Comparison of ENCODE assay signal across 2 cellular contexts in the genomic region with DNA sequence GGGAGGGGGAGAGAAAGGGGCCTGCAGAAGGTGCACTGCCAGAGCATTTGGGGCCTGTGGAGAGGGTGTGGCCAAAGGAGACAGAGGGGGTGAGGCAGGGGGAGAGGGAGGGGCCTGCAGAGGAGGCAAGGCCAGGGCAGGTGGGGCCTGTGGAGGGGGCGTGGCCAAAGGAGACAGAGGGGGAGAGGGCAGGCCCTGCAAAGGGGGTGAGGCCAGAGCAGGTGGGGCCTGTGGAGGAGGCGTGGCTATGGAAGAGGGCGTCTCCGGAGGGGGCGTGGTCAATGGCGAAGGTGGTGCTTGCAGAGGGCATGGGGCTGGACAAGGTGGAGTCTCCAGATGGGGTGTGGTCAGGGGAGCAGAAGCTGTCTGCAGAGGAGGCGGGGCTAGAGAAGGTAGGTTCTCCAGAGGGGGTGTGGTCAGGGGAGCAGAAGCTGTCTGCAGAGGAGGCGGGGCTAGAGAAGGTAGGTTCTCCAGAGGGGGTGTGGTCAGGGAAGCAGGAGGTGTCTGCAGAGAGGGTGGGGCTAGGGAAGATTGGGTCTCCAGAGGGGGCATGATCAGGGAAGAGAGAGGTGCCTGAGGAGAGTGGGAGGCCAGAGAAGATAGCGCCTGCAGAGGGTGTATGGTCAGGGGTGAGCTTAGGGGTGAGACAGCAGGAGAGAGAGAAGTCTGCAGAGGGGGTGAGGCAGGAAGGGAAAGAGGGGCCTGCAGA.
TF ChIP-seq lines count a peak whose summit lies in the region.

No MANE protein-coding gene starts in this region.

TF ChIP-seq in WTC11, 78 proteins besides CTCF, POLR2A, EP300 and RAD21 (continued from another document):
- TF ChIP-seq, protein P1, sequence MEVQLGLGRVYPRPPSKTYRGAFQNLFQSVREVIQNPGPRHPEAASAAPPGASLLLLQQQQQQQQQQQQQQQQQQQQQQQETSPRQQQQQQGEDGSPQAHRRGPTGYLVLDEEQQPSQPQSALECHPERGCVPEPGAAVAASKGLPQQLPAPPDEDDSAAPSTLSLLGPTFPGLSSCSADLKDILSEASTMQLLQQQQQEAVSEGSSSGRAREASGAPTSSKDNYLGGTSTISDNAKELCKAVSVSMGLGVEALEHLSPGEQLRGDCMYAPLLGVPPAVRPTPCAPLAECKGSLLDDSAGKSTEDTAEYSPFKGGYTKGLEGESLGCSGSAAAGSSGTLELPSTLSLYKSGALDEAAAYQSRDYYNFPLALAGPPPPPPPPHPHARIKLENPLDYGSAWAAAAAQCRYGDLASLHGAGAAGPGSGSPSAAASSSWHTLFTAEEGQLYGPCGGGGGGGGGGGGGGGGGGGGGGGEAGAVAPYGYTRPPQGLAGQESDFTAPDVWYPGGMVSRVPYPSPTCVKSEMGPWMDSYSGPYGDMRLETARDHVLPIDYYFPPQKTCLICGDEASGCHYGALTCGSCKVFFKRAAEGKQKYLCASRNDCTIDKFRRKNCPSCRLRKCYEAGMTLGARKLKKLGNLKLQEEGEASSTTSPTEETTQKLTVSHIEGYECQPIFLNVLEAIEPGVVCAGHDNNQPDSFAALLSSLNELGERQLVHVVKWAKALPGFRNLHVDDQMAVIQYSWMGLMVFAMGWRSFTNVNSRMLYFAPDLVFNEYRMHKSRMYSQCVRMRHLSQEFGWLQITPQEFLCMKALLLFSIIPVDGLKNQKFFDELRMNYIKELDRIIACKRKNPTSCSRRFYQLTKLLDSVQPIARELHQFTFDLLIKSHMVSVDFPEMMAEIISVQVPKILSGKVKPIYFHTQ (CRISPR knock-in tag; IDR thresholded peaks at IDR 0.05): no peak
- TF ChIP-seq IRF2 (CRISPR knock-in tag; IDR thresholded peaks at IDR 0.05; ENCODE audit: borderline replicate concordance, low read depth): no peak

TF ChIP-seq in endothelial cell of umbilical vein, 7 proteins besides CTCF, POLR2A, EP300 and RAD21:
- TF ChIP-seq, protein P2, sequence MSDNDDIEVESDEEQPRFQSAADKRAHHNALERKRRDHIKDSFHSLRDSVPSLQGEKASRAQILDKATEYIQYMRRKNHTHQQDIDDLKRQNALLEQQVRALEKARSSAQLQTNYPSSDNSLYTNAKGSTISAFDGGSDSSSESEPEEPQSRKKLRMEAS (IDR thresholded peaks at IDR 0.05; ENCODE audit: insufficient read depth, insufficient read length): no peak
- TF ChIP-seq POLR2AphosphoS5 (IDR thresholded peaks at IDR 0.05; ENCODE audit: insufficient read depth, low read depth, low read length) (no peak), EZH2 (IDR thresholded peaks at IDR 0.05; ENCODE audit: borderline replicate concordance, low read depth, low read length, severe bottlenecking) (no peak), JUN (IDR thresholded peaks at IDR 0.05; ENCODE audit: borderline replicate concordance, insufficient read depth, insufficient read length, low read depth) (no peak), FOS (IDR thresholded peaks at IDR 0.05; ENCODE audit: borderline replicate concordance, insufficient read depth, low read length) (no peak), MYC (IDR thresholded peaks at IDR 0.05; ENCODE audit: low read depth, low read length) (no peak), GATA2 (IDR thresholded peaks at IDR 0.05; ENCODE audit: insufficient read depth, insufficient read length, low read depth, low read length) (no peak)
